ENCODE assay signal across 19 cellular contexts in the genomic region with DNA sequence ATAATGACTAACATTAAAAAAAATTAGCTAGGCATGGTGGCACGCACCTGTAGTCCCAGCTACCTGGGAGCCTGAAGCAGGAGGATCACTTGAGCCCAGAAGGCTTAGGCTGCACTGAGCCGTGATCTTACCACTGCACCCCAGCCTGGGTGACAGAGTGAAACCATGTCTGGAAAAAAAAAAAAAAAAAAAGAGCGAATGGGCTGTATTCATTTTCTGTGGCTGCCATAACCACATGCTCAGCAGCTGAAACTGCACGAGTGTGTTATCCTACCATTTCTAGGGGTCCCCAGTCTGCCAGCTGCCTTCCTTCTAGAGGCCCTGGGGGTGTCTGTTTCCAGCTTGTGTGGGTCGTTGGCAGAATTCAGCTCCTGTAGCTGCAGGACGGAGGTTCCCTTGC.
DNase-seq lines count a peak whose midpoint lies in the region; ATAC-seq lines count a peak whose summit lies in the region.
"Had no signal": no experiment of that assay in that cellular context is flagged by ENCODE, and none has a peak within 500 bp of the region (broad histone marks: within the 10 kb centered on the region; RNA-seq: fewer than 3 reads in every experiment).

No MANE protein-coding gene starts in this region.

- peaks cover 0 to 6% of the 10 kb centered on the region in 2 donors for H3K9me3 ChIP-seq in neuronal stem cell (replicated peaks in 1 of 2; ENCODE audit: control insufficient read depth in 2 of 2, insufficient read depth in 1 of 2, low read depth in 1 of 2, low read length in 2 of 2)

- H3K23ac ChIP-seq in neuronal stem cell (ENCODE audit: low read depth, low read length, poor library complexity): no peak overlapping the region

- no peaks in the 10 kb centered on the region for H3K27me3 ChIP-seq in neuronal stem cell (ENCODE audit: control insufficient read depth in 3 of 3, insufficient read depth in 3 of 3, low read depth in 1 of 3, low read length in 3 of 3)

- peak overlapping the region; percentile 5 for H3K18ac ChIP-seq in neuronal stem cell (ENCODE audit: low read length)

- no peak overlapping the region for H4K91ac ChIP-seq in neuronal stem cell (ENCODE audit: low read depth, low read length, poor library complexity)

- no peak overlapping the region for H3K4me2 ChIP-seq in neuronal stem cell (ENCODE audit: insufficient read depth, low read length, poor library complexity, severe bottlenecking)

- no peak overlapping the region for H2AK5ac ChIP-seq in neuronal stem cell (ENCODE audit: low read depth, low read length)

- ATAC-seq in GM18867 (IDR thresholded peaks at IDR 0.05; ENCODE audit: unreplicated experiment) (peak; percentile 51), HG03469 (IDR thresholded peaks at IDR 0.05; ENCODE audit: unreplicated experiment) (peak; percentile 43)

- H3K79me1 ChIP-seq in neuronal stem cell (ENCODE audit: low read depth, low read length): no peaks in the 10 kb centered on the region

- no peak overlapping the region for H3K14ac ChIP-seq in neuronal stem cell (ENCODE audit: low read length)

- no peak overlapping the region for H3K9ac ChIP-seq in neuronal stem cell (ENCODE audit: low read depth, low read length, poor library complexity)

- DNase-seq in neuronal stem cell (ENCODE audit: low spot score) (no peak), HT-29 (ENCODE audit: low spot score) (no peak), hippocampal formation (lab: John Stamatoyannopoulos, UW) (no peak), foreskin melanocyte (no peak)
- DNase-seq: ACHN; AML-193; CD4-positive, CD25-positive, alpha-beta regulatory T cell; COR-L47; NCI-H1092 treated with DMSO at 0.1 percent for 48 hours; NCI-H1694; NCI-H2081 treated with DMSO at 0.1 percent for 48 hours; NCI-H510A; NCI-H774; SW 1271; T-helper 2 cell had no signal

- no peak overlapping the region for H2BK15ac ChIP-seq in neuronal stem cell (ENCODE audit: low read length)

- H3K4ac ChIP-seq in neuronal stem cell (ENCODE audit: low read length): no peak overlapping the region

- H2AFZ ChIP-seq in neuronal stem cell (ENCODE audit: low read length): peak overlapping the region; percentile 22

- WGBS in neuronal stem cell (ENCODE audit: extremely low coverage in 2 of 2, insufficient read length in 2 of 2, insufficient replicate concordance in 1 of 2), 2 donors: no CpG with 5 or more reads among the region's 6 CpGs

- no peak overlapping the region for H2BK120ac ChIP-seq in neuronal stem cell (ENCODE audit: low read depth, low read length)

- no peak overlapping the region for H2BK12ac ChIP-seq in neuronal stem cell (ENCODE audit: low read length)

- no peaks in the 10 kb centered on the region for H3K36me3 ChIP-seq in neuronal stem cell (replicated peaks in 1 of 2; ENCODE audit: control insufficient read depth in 2 of 2, insufficient read depth in 2 of 2, low read length in 2 of 2)

- H3K27ac ChIP-seq in angular gyrus (ENCODE audit: low read depth, low read length) (peak overlapping the region; percentile 60), neuronal stem cell (replicated peaks; ENCODE audit: low read length) (no peak overlapping the region)
- H3K27ac ChIP-seq: HL-60 had no signal

- H2BK5ac ChIP-seq in neuronal stem cell (ENCODE audit: low read length): no peak overlapping the region

- H4K8ac ChIP-seq in neuronal stem cell (ENCODE audit: low read depth, low read length): no peak overlapping the region

- H3K4me3 ChIP-seq in neuronal stem cell (ENCODE audit: low read length in 2 of 2): no peak overlapping the region

- H3K4me1 ChIP-seq in neuronal stem cell (ENCODE audit: control insufficient read depth in 2 of 2, insufficient read depth in 1 of 2, low read depth in 1 of 2, low read length in 2 of 2): peaks cover 17 to 18% of the 10 kb centered on the region in 2 donors
